7 cellular contexts compared by ENCODE assay signal in the genomic region with DNA sequence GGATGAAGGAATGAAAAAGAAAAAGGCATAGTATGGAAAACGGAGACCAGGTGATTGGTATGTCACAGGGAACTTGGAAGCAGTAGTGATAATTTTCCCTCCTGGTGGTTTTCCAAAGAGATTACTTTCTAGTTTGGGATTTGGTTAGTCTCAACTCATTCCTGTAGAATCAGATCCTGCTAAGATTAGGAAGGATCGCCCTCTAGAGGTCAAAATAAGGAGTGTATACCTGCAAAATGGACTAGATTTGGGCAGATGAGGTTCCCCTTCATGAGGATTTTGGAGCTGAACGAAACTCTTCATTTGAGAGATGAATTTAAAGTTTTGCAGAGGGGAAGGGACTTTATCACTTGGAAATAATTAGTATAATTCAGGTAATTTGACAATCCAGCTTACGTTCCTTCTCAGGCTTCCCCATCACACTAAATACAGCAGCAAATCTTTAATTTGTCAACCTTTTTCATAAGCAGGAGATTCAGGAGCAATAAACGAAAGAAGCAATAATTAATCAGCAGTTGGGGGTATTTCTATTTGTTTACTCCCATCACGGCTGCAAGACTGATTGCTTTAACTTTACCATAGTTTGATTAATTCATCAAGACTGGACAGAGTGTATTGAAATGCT.
DNase-seq lines count a peak whose midpoint lies in the region; ATAC-seq, FAIRE-seq and TF ChIP-seq lines count a peak whose summit lies in the region.

No MANE protein-coding gene starts in this region.

- no peak overlapping the region for H3K4me3 Mint-ChIP-seq in activated CD4-positive, alpha-beta memory T cell treated with anti-CD3 and anti-CD28 coated beads, Interleukin-2, amount 10 ng/mL, durations not matched to agents 7 days and 5 days

- no peak overlapping the region for H3K9ac ChIP-seq in parathyroid adenoma

- H3K79me2 ChIP-seq in parathyroid adenoma = no peaks in the 10 kb centered on the region

- H3K4me1 ChIP-seq in foreskin keratinocyte (no peaks in the 10 kb centered on the region), parathyroid adenoma (no peaks in the 10 kb centered on the region)

- H2AFZ ChIP-seq in parathyroid adenoma = no peak overlapping the region

- H3K36me3 ChIP-seq in parathyroid adenoma (ENCODE audit: control insufficient read depth, insufficient read depth, low read length) = no peaks in the 10 kb centered on the region

- TF ChIP-seq CTCF in foreskin keratinocyte (conservative IDR thresholded peaks at IDR 0.05) (peak; percentile 85), parathyroid adenoma (IDR thresholded peaks at IDR 0.05) (peak; percentile 83)

- no peak overlapping the region for H3K27ac Mint-ChIP-seq in activated CD4-positive, alpha-beta memory T cell treated with anti-CD3 and anti-CD28 coated beads, Interleukin-2, amount 10 ng/mL, durations not matched to agents 7 days and 5 days

- H3K4me2 ChIP-seq in parathyroid adenoma (ENCODE audit: low read length) = no peak overlapping the region

- ATAC-seq in GM21723 (IDR thresholded peaks at IDR 0.05; ENCODE audit: unreplicated experiment) (peak; percentile 64), foreskin keratinocyte (peak; percentile 81)

- H3K27me3 ChIP-seq in foreskin keratinocyte = no peaks in the 10 kb centered on the region
- no peaks in the 10 kb centered on the region for H3K27me3 ChIP-seq in parathyroid adenoma (ENCODE audit: control insufficient read depth, insufficient read depth, low read length)

- no peaks in the 10 kb centered on the region for H3K9me3 Mint-ChIP-seq in activated CD4-positive, alpha-beta memory T cell treated with anti-CD3 and anti-CD28 coated beads, Interleukin-2, amount 10 ng/mL, durations not matched to agents 7 days and 5 days

- H3K27me3 Mint-ChIP-seq in activated CD4-positive, alpha-beta memory T cell treated with anti-CD3 and anti-CD28 coated beads, Interleukin-2, amount 10 ng/mL, durations not matched to agents 7 days and 5 days = peaks cover 6% of the 10 kb centered on the region

- H3K36me3 Mint-ChIP-seq in activated CD4-positive, alpha-beta memory T cell treated with anti-CD3 and anti-CD28 coated beads, Interleukin-2, amount 10 ng/mL, durations not matched to agents 7 days and 5 days (ENCODE audit: low read depth) = no peaks in the 10 kb centered on the region

- H3K27ac ChIP-seq in foreskin keratinocyte (no peak overlapping the region), parathyroid adenoma (no peak overlapping the region)

- peak; percentile 72 for DNase-seq in ELR (ENCODE audit: low read depth)
- peak; percentile 61 for DNase-seq in NCI-H1105 (lab: John Stamatoyannopoulos, UW)
- DNase-seq in foreskin keratinocyte = peak in 1 of 2 donors; percentile 43
- no peak for DNase-seq in activated CD4-positive, alpha-beta memory T cell treated with anti-CD3 and anti-CD28 coated beads, Interleukin-2, amount 10 ng/mL, durations not matched to agents 7 days and 5 days

- CTCF ChIA-PET in activated CD4-positive, alpha-beta memory T cell treated with anti-CD3 and anti-CD28 coated beads, Interleukin-2, amount 10 ng/mL, durations not matched to agents 7 days and 5 days (lab: Charles Lee) = interaction anchor here (0.5 to 3.8 kb wide), 17 partner anchors 9 to 719 kb away, joined by 3 to 28 read pairs (median 4); no protein-coding TSS in a partner anchor

- H3K9me3 ChIP-seq in parathyroid adenoma (ENCODE audit: control insufficient read depth, low read length) = no peaks in the 10 kb centered on the region

- H3K4me1 Mint-ChIP-seq in activated CD4-positive, alpha-beta memory T cell treated with anti-CD3 and anti-CD28 coated beads, Interleukin-2, amount 10 ng/mL, durations not matched to agents 7 days and 5 days = no peaks in the 10 kb centered on the region

- no peak overlapping the region for H3K4me3 ChIP-seq in parathyroid adenoma (ENCODE audit: low read depth, low read length)

- peak; percentile 74 for FAIRE-seq in TTC549 (lab: Jason Lieb, UNC)

- POLR2A ChIA-PET in activated CD4-positive, alpha-beta memory T cell treated with anti-CD3 and anti-CD28 coated beads, Interleukin-2, amount 10 ng/mL, durations not matched to agents 7 days and 5 days (lab: Charles Lee) = no interaction called here
